ENCODE assay signal across 1 cellular context in the genomic region with DNA sequence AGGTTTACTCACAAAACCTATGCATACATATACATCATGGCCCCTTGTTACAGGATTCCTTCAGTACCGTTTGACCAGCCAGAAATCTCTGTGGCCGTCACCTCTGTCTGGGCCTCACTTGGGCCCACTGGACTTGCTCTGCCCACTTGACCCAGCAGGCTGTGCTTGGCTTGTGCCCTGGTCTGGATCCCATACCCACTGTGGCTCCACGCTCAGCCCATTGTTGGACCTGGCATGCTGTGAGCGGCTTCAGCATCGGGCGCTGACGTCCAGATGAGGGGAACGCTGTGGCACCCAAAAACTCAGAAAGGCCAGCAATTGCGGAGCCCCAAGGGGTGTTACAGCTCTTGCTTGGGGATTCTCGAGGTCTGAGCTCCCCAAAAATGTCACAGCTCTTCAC.
TF ChIP-seq lines count a peak whose summit lies in the region.

No MANE protein-coding gene starts in this region.

TF ChIP-seq in GM23338, 12 proteins besides CTCF, POLR2A, EP300 and RAD21 (continued from another document):
- no peak for TF ChIP-seq ZNF462 (CRISPR knock-in tag; IDR thresholded peaks at IDR 0.05)
- TF ChIP-seq STAT1 (IDR thresholded peaks at IDR 0.05; ENCODE audit: unreplicated experiment) = no peak
- no peak for TF ChIP-seq POLR2AphosphoS5 (IDR thresholded peaks at IDR 0.05; ENCODE audit: low read depth)
- no peak for TF ChIP-seq REST (IDR thresholded peaks at IDR 0.05; ENCODE audit: unreplicated experiment)
- TF ChIP-seq JUNB (IDR thresholded peaks at IDR 0.05; ENCODE audit: unreplicated experiment) = no peak
- TF ChIP-seq CREB1 (CRISPR knock-in tag; IDR thresholded peaks at IDR 0.05; ENCODE audit: low read depth) = no peak
- no peak for TF ChIP-seq NANOG (IDR thresholded peaks at IDR 0.05; ENCODE audit: borderline replicate concordance)
- no peak for TF ChIP-seq ZNF331 (CRISPR knock-in tag; IDR thresholded peaks at IDR 0.05; ENCODE audit: low read depth)
- no peak for TF ChIP-seq EZH2phosphoT487 (IDR thresholded peaks at IDR 0.05; ENCODE audit: unreplicated experiment)
